In the genomic region with DNA sequence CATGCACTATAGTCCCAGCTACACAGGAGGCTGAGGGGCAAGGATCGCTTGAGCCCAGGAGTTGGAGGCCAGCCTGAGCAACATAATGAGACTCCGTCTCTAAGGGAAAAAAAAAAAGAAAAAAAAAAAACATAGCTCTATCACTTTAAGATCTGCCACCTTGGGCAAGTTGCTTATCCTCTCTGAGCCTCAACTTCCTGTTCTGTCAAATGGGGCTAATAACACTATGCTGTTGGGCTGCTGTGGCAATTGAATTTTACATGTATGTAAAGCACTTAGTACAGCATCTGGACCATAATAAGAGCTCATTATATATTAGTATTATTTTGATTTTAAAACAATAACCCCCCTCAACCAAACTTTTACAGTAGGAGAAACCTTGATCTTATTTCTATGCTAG, we compare ENCODE assay signal across 16 cellular contexts.
DNase-seq lines count a peak whose midpoint lies in the region; ATAC-seq and TF ChIP-seq lines count a peak whose summit lies in the region.
"Had no signal": no experiment of that assay in that cellular context is flagged by ENCODE, and none has a peak within 500 bp of the region (broad histone marks: within the 10 kb centered on the region; RNA-seq: fewer than 3 reads in every experiment).

No MANE protein-coding gene starts in this region.

- peaks cover 32% of the 10 kb centered on the region for H3K4me1 Mint-ChIP-seq in CD4-positive, alpha-beta T cell (ENCODE audit: low read depth)
- peaks cover 34% of the 10 kb centered on the region for H3K4me1 Mint-ChIP-seq in CD8-positive, alpha-beta T cell (ENCODE audit: low read depth)
- peaks cover 41% of the 10 kb centered on the region for H3K4me1 Mint-ChIP-seq in activated CD8-positive, alpha-beta T cell treated with anti-CD3 and anti-CD28 coated beads, Interleukin-2, amount 10 ng/mL, durations not matched to agents 7 days and 5 days (ENCODE audit: low read depth)
- H3K4me1 Mint-ChIP-seq in memory B cell, result peaks cover 11% of the 10 kb centered on the region

- no peaks in the 10 kb centered on the region for H3K9me3 ChIP-seq in CD4-positive, alpha-beta T cell (ENCODE audit: control insufficient read depth, low read length)
- no peaks in the 10 kb centered on the region for H3K9me3 ChIP-seq in CD8-positive, alpha-beta T cell (ENCODE audit: low read length)
- H3K9me3 ChIP-seq: BE2C had no signal

- intact Hi-C loops in CD4-positive, alpha-beta T cell (cut with DNase I, micrococcal nuclease), result no loop called here
- intact Hi-C loops in CD8-positive, alpha-beta T cell (cut with DNase I, micrococcal nuclease), result no loop called here

- H3K27me3 Mint-ChIP-seq in CD4-positive, alpha-beta T cell, result no peaks in the 10 kb centered on the region
- H3K27me3 Mint-ChIP-seq in CD8-positive, alpha-beta T cell (ENCODE audit: low read depth), result no peaks in the 10 kb centered on the region
- H3K27me3 Mint-ChIP-seq in activated CD8-positive, alpha-beta T cell treated with anti-CD3 and anti-CD28 coated beads, Interleukin-2, amount 10 ng/mL, durations not matched to agents 7 days and 5 days (ENCODE audit: low read depth), result no peaks in the 10 kb centered on the region
- H3K27me3 Mint-ChIP-seq in memory B cell, result no peaks in the 10 kb centered on the region

- no peaks in the 10 kb centered on the region for H3K27me3 ChIP-seq in CD4-positive, alpha-beta T cell (ENCODE audit: control insufficient read depth, insufficient read depth, low read length)
- H3K27me3 ChIP-seq in CD8-positive, alpha-beta T cell (ENCODE audit: insufficient read depth, low read length), result no peaks in the 10 kb centered on the region
- H3K27me3 ChIP-seq: BE2C had no signal

- TF ChIP-seq CTCF in CD4-positive, alpha-beta T cell (IDR thresholded peaks at IDR 0.05), result no peak
- TF ChIP-seq CTCF in CD8-positive, alpha-beta T cell (IDR thresholded peaks at IDR 0.05), result no peak

- no peaks in the 10 kb centered on the region for H3K9me3 Mint-ChIP-seq in CD4-positive, alpha-beta T cell
- H3K9me3 Mint-ChIP-seq in CD8-positive, alpha-beta T cell, result no peaks in the 10 kb centered on the region
- H3K9me3 Mint-ChIP-seq in activated CD8-positive, alpha-beta T cell treated with anti-CD3 and anti-CD28 coated beads, Interleukin-2, amount 10 ng/mL, durations not matched to agents 7 days and 5 days (ENCODE audit: insufficient read depth), result no peaks in the 10 kb centered on the region
- H3K9me3 Mint-ChIP-seq in memory B cell, result no peaks in the 10 kb centered on the region

- DNase-seq in CD4-positive, alpha-beta T cell, result no peak
- DNase-seq in CD8-positive, alpha-beta T cell, result no peak
- no peak for DNase-seq in activated CD8-positive, alpha-beta T cell treated with anti-CD3 and anti-CD28 coated beads, Interleukin-2, amount 10 ng/mL, durations not matched to agents 7 days and 5 days
- no peak for DNase-seq in memory B cell (ENCODE audit: low spot score in 2 of 2)
- no peak for DNase-seq in AG08396 (ENCODE audit: low spot score)
- no peak for DNase-seq in kidney glomerular epithelial cell (lab: John Stamatoyannopoulos, UW)
- no peak for DNase-seq in glomerular visceral epithelial cell (ENCODE audit: extremely low spot score)
- DNase-seq: BE2C, GF-D8, NCI-H1105, NCI-H1694, NCI-H2107, NCI-H2227 treated with DMSO at 0.1 percent for 48 hours, NCI-H524, SHP77 treated with DMSO at 0.1 percent for 48 hours had no signal

- H3K36me3 Mint-ChIP-seq in CD4-positive, alpha-beta T cell (ENCODE audit: low read depth), result peaks cover 5% of the 10 kb centered on the region
- H3K36me3 Mint-ChIP-seq in CD8-positive, alpha-beta T cell, result peaks cover 7% of the 10 kb centered on the region
- H3K36me3 Mint-ChIP-seq in activated CD8-positive, alpha-beta T cell treated with anti-CD3 and anti-CD28 coated beads, Interleukin-2, amount 10 ng/mL, durations not matched to agents 7 days and 5 days (ENCODE audit: low read depth), result peaks cover 2% of the 10 kb centered on the region
- peaks cover 4% of the 10 kb centered on the region for H3K36me3 Mint-ChIP-seq in memory B cell

- H3K36me3 ChIP-seq in CD8-positive, alpha-beta T cell (ENCODE audit: insufficient read depth, low read length), result no peaks in the 10 kb centered on the region
- H3K36me3 ChIP-seq: BE2C had no signal

- H3K4me3 ChIP-seq in CD8-positive, alpha-beta T cell (ENCODE audit: low read depth, low read length), result no peak overlapping the region

- no peak overlapping the region for H3K4me3 Mint-ChIP-seq in CD4-positive, alpha-beta T cell
- H3K4me3 Mint-ChIP-seq in CD8-positive, alpha-beta T cell, result no peak overlapping the region
- H3K4me3 Mint-ChIP-seq in activated CD8-positive, alpha-beta T cell treated with anti-CD3 and anti-CD28 coated beads, Interleukin-2, amount 10 ng/mL, durations not matched to agents 7 days and 5 days, result no peak overlapping the region
- no peak overlapping the region for H3K4me3 Mint-ChIP-seq in memory B cell

- H3K27ac ChIP-seq in CD4-positive, alpha-beta T cell (ENCODE audit: low read depth, low read length), result no peak overlapping the region
- no peak overlapping the region for H3K27ac ChIP-seq in CD8-positive, alpha-beta T cell (ENCODE audit: low read depth, low read length)

- peak overlapping the region; percentile 14 for H3K27ac Mint-ChIP-seq in CD4-positive, alpha-beta T cell
- peak overlapping the region; percentile 47 for H3K27ac Mint-ChIP-seq in CD8-positive, alpha-beta T cell
- H3K27ac Mint-ChIP-seq in activated CD8-positive, alpha-beta T cell treated with anti-CD3 and anti-CD28 coated beads, Interleukin-2, amount 10 ng/mL, durations not matched to agents 7 days and 5 days, result peak overlapping the region; percentile 34
- H3K27ac Mint-ChIP-seq in memory B cell, result peak overlapping the region; percentile 51

- ATAC-seq in CD4-positive, alpha-beta T cell (ENCODE audit: poor library complexity), result peak; percentile 24
- ATAC-seq in CD8-positive, alpha-beta T cell, result no peak
- ATAC-seq in activated CD8-positive, alpha-beta T cell treated with anti-CD3 and anti-CD28 coated beads, Interleukin-2, amount 10 ng/mL, durations not matched to agents 7 days and 5 days, result peak; percentile 33
- ATAC-seq in memory B cell (ENCODE audit: low read depth), result peak; percentile 35
- ATAC-seq in GM21381 (IDR thresholded peaks at IDR 0.05; ENCODE audit: unreplicated experiment), result no peak

- peaks cover 12% of the 10 kb centered on the region for H3K4me1 ChIP-seq in CD8-positive, alpha-beta T cell (ENCODE audit: insufficient read depth, low read length)

- CTCF ChIA-PET in CD4-positive, alpha-beta T cell (lab: Charles Lee), result no interaction called here
- CTCF ChIA-PET in CD8-positive, alpha-beta T cell (lab: Charles Lee), result no interaction called here
- CTCF ChIA-PET in activated CD8-positive, alpha-beta T cell treated with anti-CD3 and anti-CD28 coated beads, Interleukin-2, amount 10 ng/mL, durations not matched to agents 7 days and 5 days (lab: Charles Lee), result interaction anchor here (0.9 to 1.4 kb wide), 4 partner anchors 14 to 288 kb away, joined by 3 to 4 read pairs (median 4); no protein-coding TSS in a partner anchor

- POLR2A ChIA-PET in CD4-positive, alpha-beta T cell (lab: Charles Lee), result interaction anchor here (0.5 to 1.2 kb wide), 3 partner anchors 32 to 139 kb away, joined by 3 read pairs; no protein-coding TSS in a partner anchor
- POLR2A ChIA-PET in CD8-positive, alpha-beta T cell (lab: Charles Lee), result no interaction called here
- POLR2A ChIA-PET in activated CD8-positive, alpha-beta T cell treated with anti-CD3 and anti-CD28 coated beads, Interleukin-2, amount 10 ng/mL, durations not matched to agents 7 days and 5 days (lab: Charles Lee), result interaction anchor here (1.0 kb wide), 1 partner anchor 12 kb away, joined by 3 read pairs; no protein-coding TSS in a partner anchor

Comparison
In these comparisons a context has a peak if more than half of its experiments do, and no peak if none do; other contexts are left out.
1. ATAC-seq: peak in CD4-positive, alpha-beta T cell (single experiment), activated CD8-positive, alpha-beta T cell treated with anti-CD3 and anti-CD28 coated beads, Interleukin-2, amount 10 ng/mL, durations not matched to agents 7 days and 5 days (single experiment) and memory B cell (single experiment); none in CD8-positive, alpha-beta T cell (single experiment) and GM21381 (single experiment).
2. Peak in every context shown above with its lines, with median percentiles within 50 percentile points of each other: H3K27ac Mint-ChIP-seq.